In genomic region chr6:105835373-105835772, GRCh38 we compare ENCODE assay signal across 8 cellular contexts.
DNase-seq lines count a peak whose midpoint lies in the region; ATAC-seq and TF ChIP-seq lines count a peak whose summit lies in the region.
"Had no signal": no experiment of that assay in that cellular context is flagged by ENCODE, and none has a peak within 500 bp of the region (broad histone marks: within the 10 kb centered on the region; RNA-seq: fewer than 3 reads in every experiment).

No MANE protein-coding gene starts in this region.

- intact Hi-C loops in mammary epithelial cell (cut with micrococcal nuclease) = loop anchor here (5.0 to 10.0 kb wide), 2 partner anchors 231 to 353 kb away; no protein-coding TSS in a partner anchor

- H3K27me3 ChIP-seq in GM06990 (replicated peaks; ENCODE audit: control insufficient read depth, insufficient read depth, low read length) = no peaks in the 10 kb centered on the region
- H3K27me3 ChIP-seq in mammary epithelial cell (ENCODE audit: insufficient read depth, low read length) = no peaks in the 10 kb centered on the region

- H3K27ac ChIP-seq in mammary epithelial cell (ENCODE audit: insufficient read depth, low read depth, low read length) = no peak overlapping the region

- no peak overlapping the region for H3K27ac Mint-ChIP-seq in naive B cell
- H3K27ac Mint-ChIP-seq: activated CD4-positive, alpha-beta T cell treated with anti-CD3 and anti-CD28 coated beads for 36 hours had no signal

- peaks cover 9 to 30% (median 26%) of the 10 kb centered on the region in 3 donors for H3K4me1 Mint-ChIP-seq in naive B cell
- H3K4me1 Mint-ChIP-seq: activated CD4-positive, alpha-beta T cell treated with anti-CD3 and anti-CD28 coated beads for 36 hours had no signal

- peak overlapping the region; percentile 80 for H2AFZ ChIP-seq in mammary epithelial cell (ENCODE audit: low read depth, low read length)

- H3K9me3 Mint-ChIP-seq in naive B cell = no peaks in the 10 kb centered on the region

- in situ Hi-C loops in mammary epithelial cell (cut with MboI; ENCODE audit: low sequenced_read_pairs in 2 of 2) = no loop called here

- DNase-seq in GM06990 (ENCODE audit: extremely low read depth, insufficient read length) (no peak), LNCaP clone FGC (ENCODE audit: low read depth) (no peak), mammary epithelial cell (peak; percentile 64), naive B cell (peak; percentile 34), DMS153 (lab: John Stamatoyannopoulos, UW) (no peak), hypothalamus (lab: John Stamatoyannopoulos, UW) (no peak)
- no peak for DNase-seq in stimulated activated CD4-positive, alpha-beta T cell treated with anti-CD3 and anti-CD28 coated beads, Interleukin-4, amount 100 ng/mL, for 24 hours
- DNase-seq: activated CD4-positive, alpha-beta T cell treated with anti-CD3 and anti-CD28 coated beads for 36 hours had no signal

- H3K36me3 ChIP-seq in GM06990 (ENCODE audit: control insufficient read depth, insufficient read depth, low read length) (no peaks in the 10 kb centered on the region), mammary epithelial cell (ENCODE audit: insufficient read depth, low read length) (no peaks in the 10 kb centered on the region)

- no peak overlapping the region for H3K4me3 ChIP-seq in GM06990 (replicated peaks; ENCODE audit: low read depth, low read length)
- no peak overlapping the region for H3K4me3 ChIP-seq in LNCaP clone FGC (ENCODE audit: low read depth, low read length)
- no peak overlapping the region for H3K4me3 ChIP-seq in mammary epithelial cell (replicated peaks in 1 of 3; ENCODE audit: insufficient read depth in 1 of 3, low read depth in 2 of 3, low read length in 3 of 3)

- no TSS peak for BruUV-seq in mammary epithelial cell (replicated peaks; lab: Mats Ljungman, UMichigan)

- H3K27me3 Mint-ChIP-seq in naive B cell = no peaks in the 10 kb centered on the region
- H3K27me3 Mint-ChIP-seq: activated CD4-positive, alpha-beta T cell treated with anti-CD3 and anti-CD28 coated beads for 36 hours had no signal

- peak overlapping the region; percentile 56 for H3K4me2 ChIP-seq in mammary epithelial cell (ENCODE audit: insufficient read depth, low read depth, low read length)

- no peaks in the 10 kb centered on the region for H3K36me3 Mint-ChIP-seq in naive B cell

- CTCF ChIA-PET in mammary epithelial cell (lab: Charles Lee; ENCODE audit: low non-redundant PET) = no interaction called here

- no peaks in the 10 kb centered on the region for H4K20me1 ChIP-seq in mammary epithelial cell (ENCODE audit: insufficient read depth, low read length)

- dilution Hi-C loops in mammary epithelial cell (cut with HindIII; ENCODE audit: low sequenced_read_pairs) = loop anchor here (10.0 kb wide), 1 partner anchor 49 kb away; no protein-coding TSS in a partner anchor

- WGBS in mammary epithelial cell (ENCODE audit: low coverage, missing lambda C conversion rate) = 21% methylated on average over 6 of the region's 6 CpGs

- H3K79me2 ChIP-seq in mammary epithelial cell (ENCODE audit: insufficient read depth, low read length) = no peaks in the 10 kb centered on the region

- no peak overlapping the region for H3K9ac ChIP-seq in mammary epithelial cell (ENCODE audit: insufficient read depth, low read length)

- H3K9me3 ChIP-seq in mammary epithelial cell (replicated peaks; ENCODE audit: insufficient read depth, low read length) = no peaks in the 10 kb centered on the region

- peak overlapping the region in 4 of 8 donors; percentile 63 to 79 (median 68) for H3K4me3 Mint-ChIP-seq in naive B cell
- H3K4me3 Mint-ChIP-seq: activated CD4-positive, alpha-beta T cell treated with anti-CD3 and anti-CD28 coated beads for 36 hours had no signal

- peaks cover 12% of the 10 kb centered on the region for H3K4me1 ChIP-seq in mammary epithelial cell (ENCODE audit: insufficient read depth, low read length)

- TF ChIP-seq CTCF in GM06990 (IDR thresholded peaks at IDR 0.05; ENCODE audit: insufficient read depth, low read length, poor library complexity, severe bottlenecking) (peak; percentile 51), LNCaP clone FGC (IDR thresholded peaks at IDR 0.05; ENCODE audit: control insufficient read depth, extremely low read depth, insufficient read depth) (0 out of 2 replicates have a peak, but pooled peaks have one; percentile 9), mammary epithelial cell (conservative IDR thresholded peaks at IDR 0.05 in 1 of 2, IDR thresholded peaks at IDR 0.05 in 1 of 2; ENCODE audit: extremely low read depth in 1 of 2, insufficient read depth in 1 of 2, low read depth in 1 of 2, low read length in 2 of 2) (peak; percentile 33 to 56)

- peak; percentile 65 to 68 for ATAC-seq in naive B cell (ENCODE audit: low read depth in 2 of 2)
- ATAC-seq: activated CD4-positive, alpha-beta T cell treated with anti-CD3 and anti-CD28 coated beads for 36 hours had no signal

Comparison
In these comparisons a context has a peak if more than half of its experiments do, and no peak if none do; other contexts are left out.
1. DNase-seq: peak in mammary epithelial cell (single experiment) and naive B cell (single experiment); none in GM06990 (single experiment), LNCaP clone FGC (single experiment), DMS153 (single experiment), hypothalamus (0 of 51) and stimulated activated CD4-positive, alpha-beta T cell treated with anti-CD3 and anti-CD28 coated beads, Interleukin-4, amount 100 ng/mL, for 24 hours (single experiment).
2. Peak in every context shown above with its lines, with median percentiles within 50 percentile points of each other: CTCF ChIP-seq.